ENCODE assay signal across 2 cellular contexts in genomic region chrX:58044130-58044529, GRCh38.
TF ChIP-seq lines count a peak whose summit lies in the region.

No MANE protein-coding gene starts in this region.

TF ChIP-seq in HepG2, 621 proteins besides CTCF, POLR2A, EP300 and RAD21:
- TF ChIP-seq ATF7 (IDR thresholded peaks at IDR 0.05) (peak; percentile 84), ATF7 (CRISPR knock-in tag; IDR thresholded peaks at IDR 0.05) (no peak), THRA (CRISPR knock-in tag; IDR thresholded peaks at IDR 0.05; ENCODE audit: borderline replicate concordance) (no peak)

TF ChIP-seq in HEK293, 187 proteins besides CTCF, POLR2A, EP300 and RAD21:
- TF ChIP-seq ZNF138 (tag by site-specific recombination; IDR thresholded peaks at IDR 0.05; ENCODE audit: borderline replicate concordance), result no peak
- peak; percentile 77 for TF ChIP-seq ATF2 (tag by site-specific recombination; IDR thresholded peaks at IDR 0.05; ENCODE audit: low read depth)
- no peak for TF ChIP-seq ZNF610 (tag by site-specific recombination; IDR thresholded peaks at IDR 0.05; ENCODE audit: borderline replicate concordance)
- no peak for TF ChIP-seq SP7 (tag by site-specific recombination; IDR thresholded peaks at IDR 0.05)
- TF ChIP-seq SP2 (tag by site-specific recombination; IDR thresholded peaks at IDR 0.05), result no peak
